Comparison of ENCODE assay signal across 15 cellular contexts in the genomic region with DNA sequence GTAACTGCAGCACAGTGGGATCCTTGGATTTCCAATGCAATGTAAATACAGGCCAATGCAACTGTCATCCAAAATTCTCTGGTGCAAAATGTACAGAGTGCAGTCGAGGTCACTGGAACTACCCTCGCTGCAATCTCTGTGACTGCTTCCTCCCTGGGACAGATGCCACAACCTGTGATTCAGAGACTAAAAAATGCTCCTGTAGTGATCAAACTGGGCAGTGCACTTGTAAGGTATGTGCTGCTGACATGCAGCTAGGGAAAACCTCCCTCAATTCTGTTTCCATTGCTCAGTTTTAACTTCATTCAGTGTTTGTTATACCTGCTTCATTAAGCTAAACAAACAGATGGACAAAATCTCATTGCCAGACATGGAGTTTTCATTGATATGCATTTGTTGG.
DNase-seq lines count a peak whose midpoint lies in the region; ATAC-seq, FAIRE-seq and TF ChIP-seq lines count a peak whose summit lies in the region.
"Had no signal": no experiment of that assay in that cellular context is flagged by ENCODE, and none has a peak within 500 bp of the region (broad histone marks: within the 10 kb centered on the region; RNA-seq: fewer than 3 reads in every experiment).

No MANE protein-coding gene starts in this region.

- no peaks in the 10 kb centered on the region for H3K79me2 ChIP-seq in HCT116 (ENCODE audit: insufficient read depth, low read length)
- H3K79me2 ChIP-seq in astrocyte (ENCODE audit: insufficient read depth, low read length): no peaks in the 10 kb centered on the region
- H3K79me2 ChIP-seq in OCI-LY7 (ENCODE audit: insufficient read depth, low read depth, low read length): no peaks in the 10 kb centered on the region

- no peak overlapping the region for H3K4me3 Mint-ChIP-seq in astrocyte (ENCODE audit: unreplicated experiment)
- no peak overlapping the region for H3K4me3 Mint-ChIP-seq in naive thymus-derived CD8-positive, alpha-beta T cell
- H3K4me3 Mint-ChIP-seq: activated CD8-positive, alpha-beta memory T cell treated with anti-CD3 and anti-CD28 coated beads, Interleukin-2, amount 10 ng/mL, durations not matched to agents 7 days and 5 days; T-helper 2 cell treated with Interferon-gamma antibody and Interleukin-4, amounts not matched to agents 5 μg/mL and 100 μg/mL, for 36 hours had no signal

- BruUV-seq in HCT116 (replicated peaks; lab: Mats Ljungman, UMichigan) (no TSS peak), OCI-LY7 (replicated peaks; lab: Mats Ljungman, UMichigan) (no TSS peak)

- H3K36me3 Mint-ChIP-seq in astrocyte (ENCODE audit: low read depth, unreplicated experiment): no peaks in the 10 kb centered on the region
- no peaks in the 10 kb centered on the region for H3K36me3 Mint-ChIP-seq in naive thymus-derived CD8-positive, alpha-beta T cell
- H3K36me3 Mint-ChIP-seq: activated CD8-positive, alpha-beta memory T cell treated with anti-CD3 and anti-CD28 coated beads, Interleukin-2, amount 10 ng/mL, durations not matched to agents 7 days and 5 days had no signal

- peak; percentile 10; the same call in 1 of the 2 replicates for TF ChIP-seq RAD21 in HCT116 (IDR thresholded peaks at IDR 0.05; ENCODE audit: low read depth)

- peak; percentile 99 for FAIRE-seq in astrocyte (lab: Jason Lieb, UNC)
- FAIRE-seq: GM12878 had no signal

- no peak for TF ChIP-seq CTCF in HCT116 (IDR thresholded peaks at IDR 0.05 in 2 of 3, conservative IDR thresholded peaks at IDR 0.05 in 1 of 3; ENCODE audit: borderline replicate concordance in 1 of 3, insufficient read depth in 1 of 3, low read depth in 2 of 3, low read length in 2 of 3)
- TF ChIP-seq CTCF in astrocyte (IDR thresholded peaks at IDR 0.05; ENCODE audit: insufficient read depth, low read depth, low read length): no peak
- no peak for TF ChIP-seq CTCF in OCI-LY7 (conservative IDR thresholded peaks at IDR 0.05; ENCODE audit: low read length)

- CTCF ChIA-PET in HCT116 (lab: Charles Lee): no interaction called here
- CTCF ChIA-PET in OCI-LY7 (lab: Charles Lee; ENCODE audit: unreplicated experiment): no interaction called here

- peaks cover 9% of the 10 kb centered on the region for H3K4me1 Mint-ChIP-seq in astrocyte (ENCODE audit: low read depth, unreplicated experiment)
- no peaks in the 10 kb centered on the region for H3K4me1 Mint-ChIP-seq in naive thymus-derived CD8-positive, alpha-beta T cell
- H3K4me1 Mint-ChIP-seq: activated CD8-positive, alpha-beta memory T cell treated with anti-CD3 and anti-CD28 coated beads, Interleukin-2, amount 10 ng/mL, durations not matched to agents 7 days and 5 days had no signal

- H3K4me3 ChIP-seq in HCT116 (replicated peaks in 1 of 2; ENCODE audit: low read depth in 1 of 2, low read length in 2 of 2) (no peak overlapping the region), astrocyte (ENCODE audit: insufficient read depth, low read depth, low read length) (no peak overlapping the region), OCI-LY7 (ENCODE audit: low read depth, low read length, poor library complexity, severe bottlenecking) (no peak overlapping the region)
- H3K4me3 ChIP-seq: BLaER1 treated with 17β-estradiol and CSF1 and Interleukin-3, amounts not matched to agents 10 nM and 100 nM; body of pancreas; GM12878; smooth muscle cell had no signal

- intact Hi-C loops in HCT116 (cut with micrococcal nuclease): no loop called here
- intact Hi-C loops in left ventricle myocardium superior (cut with micrococcal nuclease): no loop called here
- intact Hi-C loops in OCI-LY7 (cut with micrococcal nuclease; ENCODE audit: unreplicated experiment): no loop called here

- H3K36me3 ChIP-seq in HCT116 (ENCODE audit: control insufficient read depth in 1 of 2, insufficient read depth in 2 of 2, low read length in 2 of 2): no peaks in the 10 kb centered on the region
- H3K36me3 ChIP-seq in astrocyte (ENCODE audit: insufficient read depth, low read length): no peaks in the 10 kb centered on the region
- no peaks in the 10 kb centered on the region for H3K36me3 ChIP-seq in OCI-LY7 (ENCODE audit: insufficient read depth, low read length)
- H3K36me3 ChIP-seq: BLaER1 treated with 17β-estradiol and CSF1 and Interleukin-3, amounts not matched to agents 10 nM and 100 nM had no signal

- H3K27ac Mint-ChIP-seq in astrocyte (ENCODE audit: unreplicated experiment): no peak overlapping the region
- no peak overlapping the region for H3K27ac Mint-ChIP-seq in naive thymus-derived CD8-positive, alpha-beta T cell
- H3K27ac Mint-ChIP-seq: activated CD8-positive, alpha-beta memory T cell treated with anti-CD3 and anti-CD28 coated beads, Interleukin-2, amount 10 ng/mL, durations not matched to agents 7 days and 5 days; T-helper 2 cell treated with Interferon-gamma antibody and Interleukin-4, amounts not matched to agents 5 μg/mL and 100 μg/mL, for 36 hours had no signal

- H3K9me3 ChIP-seq in HCT116 (ENCODE audit: control insufficient read depth in 1 of 2, insufficient read depth in 1 of 2, low read depth in 1 of 2, low read length in 2 of 2): no peaks in the 10 kb centered on the region
- no peaks in the 10 kb centered on the region for H3K9me3 ChIP-seq in astrocyte (ENCODE audit: insufficient read depth, low read depth, low read length)
- H3K9me3 ChIP-seq in OCI-LY7 (ENCODE audit: low read length): no peaks in the 10 kb centered on the region
- H3K9me3 ChIP-seq: BLaER1 treated with 17β-estradiol and CSF1 and Interleukin-3, amounts not matched to agents 10 nM and 100 nM; body of pancreas had no signal

- H3K9me2 ChIP-seq in HCT116 (ENCODE audit: insufficient read depth) (no peaks in the 10 kb centered on the region), OCI-LY7 (ENCODE audit: insufficient read depth, low read length) (no peaks in the 10 kb centered on the region)

- no peaks in the 10 kb centered on the region for H3K9me3 Mint-ChIP-seq in astrocyte (ENCODE audit: unreplicated experiment)
- H3K9me3 Mint-ChIP-seq in naive thymus-derived CD8-positive, alpha-beta T cell: no peaks in the 10 kb centered on the region
- H3K9me3 Mint-ChIP-seq: T-helper 2 cell treated with Interferon-gamma antibody and Interleukin-4, amounts not matched to agents 5 μg/mL and 100 μg/mL, for 36 hours had no signal

- H2AFZ ChIP-seq in HCT116 (ENCODE audit: low read depth, low read length, poor library complexity, severe bottlenecking) (peak overlapping the region; percentile 74), astrocyte (ENCODE audit: low read depth, low read length) (no peak overlapping the region), OCI-LY7 (ENCODE audit: low read length) (no peak overlapping the region)

- ATAC-seq in HCT116 (peak; percentile 98), left ventricle myocardium superior (peak; percentile 89)
- ATAC-seq in naive thymus-derived CD8-positive, alpha-beta T cell: no peak
- ATAC-seq: activated CD8-positive, alpha-beta memory T cell treated with anti-CD3 and anti-CD28 coated beads, Interleukin-2, amount 10 ng/mL, durations not matched to agents 7 days and 5 days; body of pancreas; GM12878 had no signal

- peaks cover 10 to 14% of the 10 kb centered on the region in 2 experiments; a peak in 3 of 4 replicates for H3K4me1 ChIP-seq in HCT116 (ENCODE audit: control insufficient read depth in 1 of 2, insufficient read depth in 2 of 2, low read length in 2 of 2)
- H3K4me1 ChIP-seq in astrocyte (ENCODE audit: insufficient read depth, low read length): peaks cover 8% of the 10 kb centered on the region
- H3K4me1 ChIP-seq in OCI-LY7 (ENCODE audit: insufficient read depth, low read length, poor library complexity, severe bottlenecking): no peaks in the 10 kb centered on the region
- H3K4me1 ChIP-seq: body of pancreas had no signal

- H3K9ac ChIP-seq in HCT116 (ENCODE audit: low read length) (no peak overlapping the region), astrocyte (ENCODE audit: low read length) (no peak overlapping the region)
- H3K9ac ChIP-seq: BLaER1 treated with 17β-estradiol and CSF1 and Interleukin-3, amounts not matched to agents 10 nM and 100 nM had no signal

- H4K20me1 ChIP-seq in HCT116 (ENCODE audit: insufficient read depth) (no peaks in the 10 kb centered on the region), astrocyte (ENCODE audit: insufficient read depth, low read length) (no peaks in the 10 kb centered on the region), OCI-LY7 (ENCODE audit: insufficient read depth, low read length) (no peaks in the 10 kb centered on the region)
- H4K20me1 ChIP-seq: BLaER1 treated with 17β-estradiol and CSF1 and Interleukin-3, amounts not matched to agents 10 nM and 100 nM had no signal

- POLR2A ChIA-PET in HCT116 (lab: Charles Lee) (no interaction called here), OCI-LY7 (lab: Charles Lee) (interaction anchor here (0.7 kb wide), 1 partner anchor 435 kb away, joined by 3 read pairs; no protein-coding TSS in a partner anchor)
- POLR2A ChIA-PET in naive thymus-derived CD8-positive, alpha-beta T cell (lab: Charles Lee): no interaction called here

- RAD21 ChIA-PET in HCT116 (lab: Charles Lee; ENCODE audit: low non-redundant PET in 1 of 2, low total read pairs in 2 of 2, uncharacterized antibody in 2 of 2, unreplicated experiment in 2 of 2): no interaction called here

- peak; percentile 69 for DNase-seq in A172 (ENCODE audit: low spot score)
- DNase-seq in HCT116 (ENCODE audit: low read depth, low spot score): peak; percentile 36
- peak; percentile 76 for DNase-seq in astrocyte (ENCODE audit: low read depth)
- DNase-seq in left ventricle myocardium superior: no peak
- no peak for DNase-seq in activated naive CD4-positive, alpha-beta T cell treated with anti-CD3 and anti-CD28 coated beads, Interleukin-2, amount 50 U/mL, for 16 hours
- no peak for DNase-seq in naive thymus-derived CD8-positive, alpha-beta T cell
- no peak for DNase-seq in OCI-LY7 (ENCODE audit: low spot score)
- no peak for DNase-seq in AML-193 (lab: John Stamatoyannopoulos, UW)
- DNase-seq: activated CD8-positive, alpha-beta memory T cell treated with anti-CD3 and anti-CD28 coated beads, Interleukin-2, amount 10 ng/mL, durations not matched to agents 7 days and 5 days; body of pancreas; NK-92 treated with Interleukin-12 subunit alpha and Interleukin-12 subunit beta, amount 100 ng/mL, for 24 hours had no signal

- no peak for TF ChIP-seq POLR2A in HCT116 (IDR thresholded peaks at IDR 0.05; ENCODE audit: borderline replicate concordance, extremely low read depth, insufficient read depth, insufficient read length)

- H3K27me3 Mint-ChIP-seq in astrocyte (ENCODE audit: low read depth, unreplicated experiment): no peaks in the 10 kb centered on the region
- peaks cover 4 to 32% (median 8%) of the 10 kb centered on the region in 5 donors for H3K27me3 Mint-ChIP-seq in naive thymus-derived CD8-positive, alpha-beta T cell

- H3K27ac ChIP-seq in HCT116 (ENCODE audit: low read depth, low read length): no peak overlapping the region
- H3K27ac ChIP-seq in astrocyte (ENCODE audit: low read depth, low read length): no peak overlapping the region
- no peak overlapping the region for H3K27ac ChIP-seq in OCI-LY7 (ENCODE audit: low read depth, low read length, poor library complexity, severe bottlenecking)
- H3K27ac ChIP-seq: BLaER1 treated with 17β-estradiol and CSF1 and Interleukin-3, amounts not matched to agents 10 nM and 100 nM; body of pancreas had no signal

- H3K27me3 ChIP-seq in HCT116 (ENCODE audit: insufficient read depth, low read length): no peaks in the 10 kb centered on the region
- no peaks in the 10 kb centered on the region for H3K27me3 ChIP-seq in astrocyte (ENCODE audit: insufficient read depth, low read length)
- H3K27me3 ChIP-seq: BLaER1 treated with 17β-estradiol and CSF1 and Interleukin-3, amounts not matched to agents 10 nM and 100 nM; body of pancreas had no signal

- H3K4me2 ChIP-seq in HCT116 (ENCODE audit: low read length): peak overlapping the region; percentile 63
- peak overlapping the region; percentile 41 for H3K4me2 ChIP-seq in astrocyte (ENCODE audit: low read length)
- no peak overlapping the region for H3K4me2 ChIP-seq in OCI-LY7 (ENCODE audit: low read length)
- H3K4me2 ChIP-seq: BLaER1 treated with 17β-estradiol and CSF1 and Interleukin-3, amounts not matched to agents 10 nM and 100 nM; smooth muscle cell had no signal

Comparison
In these comparisons a context has a peak if more than half of its experiments do, and no peak if none do; other contexts are left out.
1. DNase-seq: peak in A172 (single experiment), HCT116 (single experiment) and astrocyte (single experiment); none in left ventricle myocardium superior (single experiment), activated naive CD4-positive, alpha-beta T cell treated with anti-CD3 and anti-CD28 coated beads, Interleukin-2, amount 50 U/mL, for 16 hours (single experiment), naive thymus-derived CD8-positive, alpha-beta T cell (0 of 10), OCI-LY7 (single experiment) and AML-193 (0 of 2).
2. ATAC-seq: peak in HCT116 (single experiment) and left ventricle myocardium superior (single experiment); none in naive thymus-derived CD8-positive, alpha-beta T cell (0 of 2).